Comparison of ENCODE assay signal across 25 cellular contexts in genomic region chr17:39146273-39146672, GRCh38. TPM values are rescaled to one million over a fixed set of nuclear protein-coding genes. Genes with fewer than 3 reads are reported as not detected.
DNase-seq lines count a peak whose midpoint lies in the region; ATAC-seq, FAIRE-seq and TF ChIP-seq lines count a peak whose summit lies in the region.
"Had no signal": no experiment of that assay in that cellular context is flagged by ENCODE, and none has a peak within 500 bp of the region (broad histone marks: within the 10 kb centered on the region; RNA-seq: fewer than 3 reads in every experiment).

No MANE protein-coding gene starts in this region.

- no peak for ATAC-seq in Right ventricle myocardium superior (ENCODE audit: poor library complexity)
- ATAC-seq in heart right ventricle, result no peak
- ATAC-seq in HepG2, result no peak
- no peak for ATAC-seq in right lobe of liver
- ATAC-seq: A549, GM12878 had no signal

- H3K79me2 ChIP-seq in HepG2 (ENCODE audit: insufficient read depth, low read length), result no peaks in the 10 kb centered on the region

- no peak overlapping the region for H3K9ac ChIP-seq in HepG2 (ENCODE audit: insufficient read depth, low read depth, low read length)
- H3K9ac ChIP-seq: BLaER1 treated with 17β-estradiol and CSF1 and Interleukin-3, amounts not matched to agents 10 nM and 100 nM; GM23248 had no signal

- FAIRE-seq in HepG2 (lab: Jason Lieb, UNC), result no peak
- FAIRE-seq: A549, D721Med, GM12878, GM19239, H1 had no signal

- H3K27ac ChIP-seq in heart right ventricle (peak overlapping the region in 3 of 10 donors; percentile 31 to 86 (median 84)), HepG2 (ENCODE audit: extremely low read length, insufficient read depth, low read length) (no peak overlapping the region), right lobe of liver (no peak overlapping the region)
- H3K27ac ChIP-seq: A549; BLaER1 treated with 17β-estradiol and CSF1 and Interleukin-3, amounts not matched to agents 10 nM and 100 nM; GM23248 had no signal

- intact Hi-C loops in Right ventricle myocardium superior (cut with DNase I), result no loop called here
- intact Hi-C loops in heart right ventricle (cut with DNase I), result loop anchor here in 1 of 10 donors (10.0 kb wide), 1 partner anchor 51 kb away; no protein-coding TSS in a partner anchor
- intact Hi-C loops in HepG2 (cut with micrococcal nuclease; ENCODE audit: unreplicated experiment), result no loop called here
- intact Hi-C loops in right lobe of liver (cut with DNase I), result loop anchor here in 1 of 2 donors (5.0 kb wide), 1 partner anchor 74 kb away; no protein-coding TSS in a partner anchor

- TF ChIP-seq RAD21 in HepG2 (CRISPR knock-in tag; IDR thresholded peaks at IDR 0.05), result no peak

- H3K4me1 ChIP-seq in heart right ventricle (peaks cover 0 to 51% (median 20%) of the 10 kb centered on the region in 9 donors), HepG2 (ENCODE audit: insufficient read depth, low read length) (no peaks in the 10 kb centered on the region), right lobe of liver (no peaks in the 10 kb centered on the region)
- H3K4me1 ChIP-seq: A549, BE2C had no signal

- peaks cover 0 to 22% (median 11%) of the 10 kb centered on the region in 7 donors for H3K27me3 ChIP-seq in heart right ventricle
- peaks cover 8 to 61% of the 10 kb centered on the region in 2 experiments; a peak in 4 of 5 replicates for H3K27me3 ChIP-seq in HepG2 (ENCODE audit: control insufficient read depth in 1 of 2, insufficient read depth in 2 of 2, low read length in 2 of 2)
- H3K27me3 ChIP-seq in right lobe of liver, result no peaks in the 10 kb centered on the region

- H3K4me2 ChIP-seq in HepG2 (ENCODE audit: low read depth, low read length), result no peak overlapping the region
- H3K4me2 ChIP-seq: A549; BLaER1 treated with 17β-estradiol and CSF1 and Interleukin-3, amounts not matched to agents 10 nM and 100 nM had no signal

- no peaks in the 10 kb centered on the region for H4K20me1 ChIP-seq in HepG2 (ENCODE audit: insufficient read depth, low read length)

- H3K4me3 ChIP-seq in heart right ventricle (no peak overlapping the region), HepG2 (replicated peaks in 1 of 3; ENCODE audit: insufficient read depth in 1 of 3, low read depth in 2 of 3, low read length in 3 of 3) (no peak overlapping the region), right lobe of liver (no peak overlapping the region)
- H3K4me3 ChIP-seq: A549; BLaER1 treated with 17β-estradiol and CSF1 and Interleukin-3, amounts not matched to agents 10 nM and 100 nM; GM12878; GM23248 had no signal

- no peak for TF ChIP-seq POLR2A in HepG2 (IDR thresholded peaks at IDR 0.05; ENCODE audit: insufficient read depth in 1 of 2, low read depth in 2 of 2, low read length in 2 of 2)
- no peak for TF ChIP-seq POLR2A in right lobe of liver (IDR thresholded peaks at IDR 0.05)

- H2AFZ ChIP-seq in HepG2 (ENCODE audit: low read length), result no peak overlapping the region
- H2AFZ ChIP-seq: GM23248 had no signal

- DNase-seq in Right ventricle myocardium superior (peak; percentile 4), heart right ventricle (no peak), HepG2 (ENCODE audit: low spot score) (no peak), right lobe of liver (no peak)
- DNase-seq in stimulated activated CD4-positive, alpha-beta T cell treated with anti-CD3 and anti-CD28 coated beads, Interleukin-4, amount 100 ng/mL, for 1 hour, result no peak
- DNase-seq: 8988T; ACHN; AML-193; BE2C; CD4-positive, alpha-beta T cell; CD8-positive, alpha-beta memory T cell; DMS 273 treated with DMSO at 0.1 percent for 48 hours; DMS79; EL; GDM1; GM23248; H7; HCEC 1CT had no signal

- 97 to 98% methylated on average over 3 of the region's 3 CpGs for WGBS in heart right ventricle, 2 donors
- WGBS in HepG2 (ENCODE audit: low lambda C conversion rate), result 34% methylated on average over 3 of the region's 3 CpGs
- WGBS in right lobe of liver (ENCODE audit: insufficient coverage, low coverage, low lambda C conversion rate, missing lambda C conversion rate), result 87% methylated on average over 3 of the region's 3 CpGs

- H3K36me3 ChIP-seq in heart right ventricle, result no peaks in the 10 kb centered on the region
- H3K36me3 ChIP-seq in HepG2 (replicated peaks in 1 of 2; ENCODE audit: control insufficient read depth in 1 of 2, insufficient read depth in 2 of 2, low read length in 2 of 2), result no peaks in the 10 kb centered on the region
- H3K36me3 ChIP-seq in right lobe of liver, result no peaks in the 10 kb centered on the region
- H3K36me3 ChIP-seq: BE2C; BLaER1 treated with 17β-estradiol and CSF1 and Interleukin-3, amounts not matched to agents 10 nM and 100 nM had no signal

- CTCF ChIA-PET in HepG2 (lab: Yijun Ruan, JAX; ENCODE audit: low intra/inter-chr PET ratio, low total read pairs), result no interaction called here

- POLR2A ChIA-PET in HepG2 (lab: Yijun Ruan, JAX), result no interaction called here

- TF ChIP-seq CTCF in heart right ventricle (IDR thresholded peaks at IDR 0.05) (no peak), HepG2 (CRISPR knock-in tag; IDR thresholded peaks at IDR 0.05) (no peak), right lobe of liver (IDR thresholded peaks at IDR 0.05) (no peak)

- TF ChIP-seq EP300 in HepG2 (IDR thresholded peaks at IDR 0.05; ENCODE audit: low read depth in 2 of 2, low read length in 2 of 2) (no peak), HepG2 (CRISPR knock-in tag; IDR thresholded peaks at IDR 0.05; ENCODE audit: borderline replicate concordance) (no peak)

- BruUV-seq in HepG2 (replicated peaks; lab: Mats Ljungman, UMichigan), result no TSS peak

- in situ Hi-C loops in HepG2 (cut with HindIII; ENCODE audit: extremely low pct_ligation_motif_present, low pct_unique_long_range_greater_than_20kb), result no loop called here

- H3K9me3 ChIP-seq in heart right ventricle (no peaks in the 10 kb centered on the region), HepG2 (ENCODE audit: low read length) (no peaks in the 10 kb centered on the region), right lobe of liver (no peaks in the 10 kb centered on the region)
- H3K9me3 ChIP-seq: A549, BE2C had no signal

RNA-seq across cellular contexts. Expression of gene PLXDC1, which starts 5.2 kb away (rescaled TPM):
- total RNA-seq in Right ventricle myocardium superior (14.1 TPM), heart right ventricle (10 to 100 TPM in 7 of 10 donors, 1 to 10 TPM in 3; 9.1 to 21.3 (median 11.2) TPM), HepG2 (2016; rRNA removed; fragmentation: Illumina TruSeq; extraction: Trizol) (not detected in 2 replicates), right lobe of liver (1 to 10 TPM in 1 of 6 experiments, under 1 TPM in 5; 0.11 to 1.6 (median 0.54) TPM)
- polyA plus RNA-seq in heart right ventricle (10 to 100 TPM in 1 of 2 donors, 1 to 10 TPM in 1; 7.3 to 20.0 TPM), HepG2 (2011; rRNA removed) (not detected in 2 replicates)
- not detected in 2 replicates for total RNA-seq in HepG2 (2016; cell fraction: cytosol; rRNA removed; fragmentation: Illumina TruSeq; extraction: Trizol; ENCODE audit: low read depth)
- not detected in 2 replicates for total RNA-seq in HepG2 (2016; cell fraction: insoluble cytoplasmic fraction; rRNA removed; fragmentation: Illumina TruSeq; extraction: Trizol)
- not detected in 2 replicates for total RNA-seq in HepG2 (2016; cell fraction: membrane; rRNA removed; fragmentation: Illumina TruSeq; extraction: Trizol)
- not detected in 2 replicates for total RNA-seq in HepG2 (2016; cell fraction: nucleus; rRNA removed; fragmentation: Illumina TruSeq; extraction: Trizol)
- not detected in 2 replicates for polyA plus RNA-seq in HepG2 (2011; cell fraction: cytosol; rRNA removed)
- polyA plus RNA-seq in HepG2 (2011; cell fraction: nucleus; rRNA removed), result not detected in 2 replicates
- polyA plus RNA-seq in HepG2 (2012), result not detected in 2 replicates
- not detected in 2 replicates for polyA plus RNA-seq in HepG2 (2016; cell fraction: cytosol; fragmentation: Illumina TruSeq; extraction: Trizol; ENCODE audit: low read depth)
- polyA plus RNA-seq in HepG2 (2016; cell fraction: insoluble cytoplasmic fraction; fragmentation: Illumina TruSeq; extraction: Trizol; ENCODE audit: low read depth), result not detected in 2 replicates
- polyA plus RNA-seq in HepG2 (2016; cell fraction: membrane; fragmentation: Illumina TruSeq; extraction: Trizol; ENCODE audit: low read depth), result not detected in 2 replicates
- not detected in 2 replicates for polyA plus RNA-seq in HepG2 (2016; cell fraction: nucleus; fragmentation: Illumina TruSeq; extraction: Trizol; ENCODE audit: insufficient read depth, low read depth)
- 0.44 TPM in 1 of 2 replicates, not detected in the other for polyA minus RNA-seq in HepG2 (2011; rRNA and poly(A)+ RNA removed; ENCODE audit: low replicate concordance)
- polyA minus RNA-seq in HepG2 (2011; cell fraction: cytosol; rRNA and poly(A)+ RNA removed), result not detected in 2 replicates
- polyA minus RNA-seq in HepG2 (2011; cell fraction: nucleus; rRNA and poly(A)+ RNA removed), result not detected in 2 replicates
- total RNA-seq: GM12878, GM23248 had no signal
- polyA plus RNA-seq: CD14-positive monocyte had no signal

RNA-seq across cellular contexts. Expression of gene ARL5C, which starts 19.7 kb away (rescaled TPM):
- not detected for total RNA-seq in Right ventricle myocardium superior
- total RNA-seq in heart right ventricle, result not detected
- polyA plus RNA-seq in heart right ventricle, result not detected
- total RNA-seq in HepG2 (2016; rRNA removed; fragmentation: Illumina TruSeq; extraction: Trizol), result not detected in 2 replicates
- total RNA-seq in HepG2 (2016; cell fraction: cytosol; rRNA removed; fragmentation: Illumina TruSeq; extraction: Trizol; ENCODE audit: low read depth), result not detected in 2 replicates
- not detected in 2 replicates for total RNA-seq in HepG2 (2016; cell fraction: insoluble cytoplasmic fraction; rRNA removed; fragmentation: Illumina TruSeq; extraction: Trizol)
- not detected in 2 replicates for total RNA-seq in HepG2 (2016; cell fraction: membrane; rRNA removed; fragmentation: Illumina TruSeq; extraction: Trizol)
- not detected in 2 replicates for total RNA-seq in HepG2 (2016; cell fraction: nucleus; rRNA removed; fragmentation: Illumina TruSeq; extraction: Trizol)
- not detected in 2 replicates for polyA plus RNA-seq in HepG2 (2011; rRNA removed)
- not detected in 2 replicates for polyA plus RNA-seq in HepG2 (2011; cell fraction: cytosol; rRNA removed)
- not detected in 2 replicates for polyA plus RNA-seq in HepG2 (2011; cell fraction: nucleus; rRNA removed)
- not detected in 2 replicates for polyA plus RNA-seq in HepG2 (2012)
- polyA plus RNA-seq in HepG2 (2016; cell fraction: cytosol; fragmentation: Illumina TruSeq; extraction: Trizol; ENCODE audit: low read depth), result not detected in 2 replicates
- not detected in 2 replicates for polyA plus RNA-seq in HepG2 (2016; cell fraction: insoluble cytoplasmic fraction; fragmentation: Illumina TruSeq; extraction: Trizol; ENCODE audit: low read depth)
- not detected in 2 replicates for polyA plus RNA-seq in HepG2 (2016; cell fraction: membrane; fragmentation: Illumina TruSeq; extraction: Trizol; ENCODE audit: low read depth)
- polyA plus RNA-seq in HepG2 (2016; cell fraction: nucleus; fragmentation: Illumina TruSeq; extraction: Trizol; ENCODE audit: insufficient read depth, low read depth), result not detected in 2 replicates
- polyA minus RNA-seq in HepG2 (2011; rRNA and poly(A)+ RNA removed; ENCODE audit: low replicate concordance), result 0.09 TPM in 1 of 2 replicates, not detected in the other
- not detected in 2 replicates for polyA minus RNA-seq in HepG2 (2011; cell fraction: cytosol; rRNA and poly(A)+ RNA removed)
- polyA minus RNA-seq in HepG2 (2011; cell fraction: nucleus; rRNA and poly(A)+ RNA removed), result not detected in 2 replicates
- total RNA-seq in right lobe of liver, result not detected
- total RNA-seq: CD4-positive, alpha-beta T cell; CD8-positive, alpha-beta memory T cell; GM12878; GM23248; H1; H7 had no signal
- polyA plus RNA-seq: A549; CD14-positive monocyte; CD8-positive, alpha-beta memory T cell; GM12878; GM23248; H1 had no signal

RNA-seq across cellular contexts. Expression of gene CACNB1, which starts 51.2 kb away (rescaled TPM):
- total RNA-seq in Right ventricle myocardium superior (4.6 TPM), heart right ventricle (1 to 10 TPM; 3.3 to 7.9 (median 4.6) TPM), HepG2 (2016; rRNA removed; fragmentation: Illumina TruSeq; extraction: Trizol) (0.60 and 0.75 TPM in 2 replicates), right lobe of liver (1 to 10 TPM in 1 of 6 experiments, under 1 TPM in 4, not detected in 1; 0.18 to 1.3 (median 0.27) TPM)
- polyA plus RNA-seq in heart right ventricle (10 to 100 TPM in 1 of 2 donors, 1 to 10 TPM in 1; 6.8 to 11.5 TPM), HepG2 (2011; rRNA removed) (1.5 and 2.9 TPM in 2 replicates)
- 0.26 and 0.71 TPM in 2 replicates for total RNA-seq in HepG2 (2016; cell fraction: cytosol; rRNA removed; fragmentation: Illumina TruSeq; extraction: Trizol; ENCODE audit: low read depth)
- 0.19 and 0.84 TPM in 2 replicates for total RNA-seq in HepG2 (2016; cell fraction: insoluble cytoplasmic fraction; rRNA removed; fragmentation: Illumina TruSeq; extraction: Trizol)
- total RNA-seq in HepG2 (2016; cell fraction: membrane; rRNA removed; fragmentation: Illumina TruSeq; extraction: Trizol), result 0.34 and 0.48 TPM in 2 replicates
- total RNA-seq in HepG2 (2016; cell fraction: nucleus; rRNA removed; fragmentation: Illumina TruSeq; extraction: Trizol), result 1.8 TPM in 2 replicates
- 0.50 and 0.51 TPM in 2 replicates for polyA plus RNA-seq in HepG2 (2011; cell fraction: cytosol; rRNA removed)
- 8.4 and 12.2 TPM in 2 replicates for polyA plus RNA-seq in HepG2 (2011; cell fraction: nucleus; rRNA removed)
- 1.3 and 1.5 TPM in 2 replicates for polyA plus RNA-seq in HepG2 (2012)
- 0.28 and 0.34 TPM in 2 replicates for polyA plus RNA-seq in HepG2 (2016; cell fraction: cytosol; fragmentation: Illumina TruSeq; extraction: Trizol; ENCODE audit: low read depth)
- 0.47 and 0.96 TPM in 2 replicates for polyA plus RNA-seq in HepG2 (2016; cell fraction: insoluble cytoplasmic fraction; fragmentation: Illumina TruSeq; extraction: Trizol; ENCODE audit: low read depth)
- polyA plus RNA-seq in HepG2 (2016; cell fraction: membrane; fragmentation: Illumina TruSeq; extraction: Trizol; ENCODE audit: low read depth), result 0.38 and 0.40 TPM in 2 replicates
- polyA plus RNA-seq in HepG2 (2016; cell fraction: nucleus; fragmentation: Illumina TruSeq; extraction: Trizol; ENCODE audit: insufficient read depth, low read depth), result 4.7 and 7.2 TPM in 2 replicates
- 4.4 and 8.5 TPM in 2 replicates for polyA minus RNA-seq in HepG2 (2011; rRNA and poly(A)+ RNA removed; ENCODE audit: low replicate concordance)
- polyA minus RNA-seq in HepG2 (2011; cell fraction: cytosol; rRNA and poly(A)+ RNA removed), result 0.40 and 1.3 TPM in 2 replicates
- 3.0 and 5.8 TPM in 2 replicates for polyA minus RNA-seq in HepG2 (2011; cell fraction: nucleus; rRNA and poly(A)+ RNA removed)

RNA-seq across cellular contexts. Expression of gene RPL19, which starts 53.8 kb away (rescaled TPM):
- 934 TPM for total RNA-seq in Right ventricle myocardium superior
- 1,000 to 10,000 TPM in 3 of 10 donors, 100 to 1,000 TPM in 7; 907 to 1,150 (median 965) TPM for total RNA-seq in heart right ventricle
- polyA plus RNA-seq in heart right ventricle, result 1,000 to 10,000 TPM; 1,654 to 3,029 TPM
- total RNA-seq in HepG2 (2016; rRNA removed; fragmentation: Illumina TruSeq; extraction: Trizol), result 2,768 and 3,257 TPM in 2 replicates
- 3,353 and 3,708 TPM in 2 replicates for total RNA-seq in HepG2 (2016; cell fraction: cytosol; rRNA removed; fragmentation: Illumina TruSeq; extraction: Trizol; ENCODE audit: low read depth)
- 2,694 and 3,334 TPM in 2 replicates for total RNA-seq in HepG2 (2016; cell fraction: insoluble cytoplasmic fraction; rRNA removed; fragmentation: Illumina TruSeq; extraction: Trizol)
- 5,175 and 5,294 TPM in 2 replicates for total RNA-seq in HepG2 (2016; cell fraction: membrane; rRNA removed; fragmentation: Illumina TruSeq; extraction: Trizol)
- total RNA-seq in HepG2 (2016; cell fraction: nucleus; rRNA removed; fragmentation: Illumina TruSeq; extraction: Trizol), result 990 and 1,076 TPM in 2 replicates
- polyA plus RNA-seq in HepG2 (2011; rRNA removed), result 2,522 and 2,554 TPM in 2 replicates
- 3,383 and 3,728 TPM in 2 replicates for polyA plus RNA-seq in HepG2 (2011; cell fraction: cytosol; rRNA removed)
- 768 and 1,029 TPM in 2 replicates for polyA plus RNA-seq in HepG2 (2011; cell fraction: nucleus; rRNA removed)
- polyA plus RNA-seq in HepG2 (2012), result 2,340 and 2,506 TPM in 2 replicates
- polyA plus RNA-seq in HepG2 (2016; cell fraction: cytosol; fragmentation: Illumina TruSeq; extraction: Trizol; ENCODE audit: low read depth), result 5,160 and 5,701 TPM in 2 replicates
- polyA plus RNA-seq in HepG2 (2016; cell fraction: insoluble cytoplasmic fraction; fragmentation: Illumina TruSeq; extraction: Trizol; ENCODE audit: low read depth), result 4,287 and 4,430 TPM in 2 replicates
- polyA plus RNA-seq in HepG2 (2016; cell fraction: membrane; fragmentation: Illumina TruSeq; extraction: Trizol; ENCODE audit: low read depth), result 6,675 and 6,831 TPM in 2 replicates
- 2,116 and 2,174 TPM in 2 replicates for polyA plus RNA-seq in HepG2 (2016; cell fraction: nucleus; fragmentation: Illumina TruSeq; extraction: Trizol; ENCODE audit: insufficient read depth, low read depth)
- polyA minus RNA-seq in HepG2 (2011; rRNA and poly(A)+ RNA removed; ENCODE audit: low replicate concordance), result 413 and 602 TPM in 2 replicates
- polyA minus RNA-seq in HepG2 (2011; cell fraction: cytosol; rRNA and poly(A)+ RNA removed), result 764 and 846 TPM in 2 replicates
- polyA minus RNA-seq in HepG2 (2011; cell fraction: nucleus; rRNA and poly(A)+ RNA removed), result 184 and 212 TPM in 2 replicates
- total RNA-seq in right lobe of liver, result 1,000 to 10,000 TPM in 2 of 6 experiments, 100 to 1,000 TPM in 4; 537 to 1,327 (median 627) TPM
